In the genomic region with DNA sequence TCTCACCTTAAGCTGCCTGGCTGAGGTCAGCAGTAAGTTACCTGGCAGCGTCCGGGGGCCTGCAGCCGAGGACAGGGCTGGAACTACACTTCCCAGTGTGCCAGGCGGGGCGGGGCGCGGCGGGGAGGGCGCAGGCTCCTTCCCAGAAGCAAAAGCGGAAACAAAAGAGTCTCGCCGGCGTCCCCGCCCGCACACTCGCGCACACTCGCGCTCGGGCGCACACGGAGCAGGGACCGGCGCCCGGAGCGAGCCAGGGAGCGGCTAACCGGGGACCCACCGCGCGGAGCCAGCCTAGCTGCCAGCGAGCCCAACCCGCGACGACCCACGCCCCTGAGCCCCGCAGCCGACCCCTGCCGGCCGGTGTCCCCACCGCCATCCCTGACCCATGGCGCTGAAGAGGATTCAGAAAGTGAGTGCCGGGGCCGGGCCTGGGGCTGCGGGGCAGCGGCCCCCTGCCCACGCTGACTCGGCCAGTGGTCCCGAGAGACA, we compare ENCODE assay signal across 8 cellular contexts. TPM values are rescaled to one million over a fixed set of nuclear protein-coding genes. Genes with fewer than 3 reads are reported as not detected.
DNase-seq lines count a peak whose midpoint lies in the region; ATAC-seq and TF ChIP-seq lines count a peak whose summit lies in the region.

UBE2D1 (plus strand) TSS at position 190 of the 489 bp plus-strand sequence; CDS start at position 386, 196 bp downstream.

- CTCF ChIA-PET in SK-N-SH (lab: Yijun Ruan, JAX) = interaction anchor here (0.6 to 1.3 kb wide), 9 partner anchors 12 to 50 kb away, joined by 3 to 5 read pairs (median 3); partner anchors contain the start of gene TFAM

- peak within 1 kb of the TSS; percentile 87 for H3K9ac ChIP-seq in SK-N-SH

- H3K36me3 ChIP-seq in SK-N-SH (replicated peaks in 1 of 2; ENCODE audit: control insufficient read depth in 1 of 2, insufficient read depth in 2 of 2, low read length in 1 of 2) (peaks cover 3 to 4% of the 10 kb centered on the region in 2 experiments), testis (ENCODE audit: low read depth, missing control alignments) (no peaks in the 10 kb centered on the region)

- peak within 1 kb of the TSS; percentile 85 for H3K4me3 ChIP-seq in LNCaP clone FGC (ENCODE audit: low read depth, low read length)
- peak within 1 kb of the TSS; percentile 95 to 96 for H3K4me3 ChIP-seq in SK-N-SH (ENCODE audit: low read depth in 2 of 2, low read length in 1 of 2)
- H3K4me3 ChIP-seq in testis = peak within 1 kb of the TSS; percentile 86 to 97

- H3K9me3 ChIP-seq in SK-N-SH (no peaks in the 10 kb centered on the region), testis (no peaks in the 10 kb centered on the region)

- no peak for TF ChIP-seq EP300 in SK-N-SH (IDR thresholded peaks at IDR 0.05; ENCODE audit: borderline replicate concordance in 1 of 2, low read depth in 1 of 2, low read length in 1 of 2)

- H3K27me3 ChIP-seq in SK-N-SH (ENCODE audit: insufficient read depth) (no peaks in the 10 kb centered on the region), testis (no peaks in the 10 kb centered on the region)

- peak; percentile 88 for DNase-seq in G401 (ENCODE audit: low spot score)
- peak; percentile 58 for DNase-seq in GOT3 (lab: John Stamatoyannopoulos, UW)
- peak; percentile 45 for DNase-seq in LNCaP clone FGC (ENCODE audit: low read depth)
- DNase-seq in SK-N-SH = peak; percentile 92
- peak; percentile 88 for DNase-seq in activated naive CD4-positive, alpha-beta T cell treated with anti-CD3 and anti-CD28 coated beads, Interleukin-2, amount 50 U/mL, for 16 hours
- no peak for DNase-seq in glomerular endothelial cell (ENCODE audit: extremely low read depth, low read depth, low spot score)
- DNase-seq in omental fat pad (ENCODE audit: low spot score) = peak; percentile 55
- DNase-seq in testis = peak; percentile 93

- ATAC-seq in omental fat pad (ENCODE audit: low FRiP score) = peak; percentile 93

- no peak for TF ChIP-seq RAD21 in SK-N-SH (IDR thresholded peaks at IDR 0.05; ENCODE audit: low read length)

- H3K27ac ChIP-seq in SK-N-SH (ENCODE audit: low read depth in 2 of 2, low read length in 1 of 2) = peak within 1 kb of the TSS; percentile 45 to 71; a peak in 3 of 4 replicates
- H3K27ac ChIP-seq in testis = peak within 1 kb of the TSS; percentile 76 to 87

- H3K9me2 ChIP-seq in SK-N-SH = no peaks in the 10 kb centered on the region

- intact Hi-C loops in testis (cut with DNase I; ENCODE audit: low total_unique reads) = no loop called here

- TF ChIP-seq POLR2A in testis (IDR thresholded peaks at IDR 0.05) = no peak

- 0% methylated on average over 7 of the region's 49 CpGs for WGBS in SK-N-SH (ENCODE audit: low lambda C conversion rate)
- WGBS in testis, 2 donors = 1% methylated on average over 33 of the region's 49 CpGs; no CpG with 5 or more reads in 1 of the 2 donors

- peaks cover 26% of the 10 kb centered on the region for H4K20me1 ChIP-seq in SK-N-SH (ENCODE audit: insufficient read depth)

- H3F3A ChIP-seq in SK-N-SH (replicated peaks; ENCODE audit: insufficient read depth) = no peaks in the 10 kb centered on the region

- TF ChIP-seq CTCF in LNCaP clone FGC (IDR thresholded peaks at IDR 0.05; ENCODE audit: control insufficient read depth, extremely low read depth, insufficient read depth) = no peak
- TF ChIP-seq CTCF in SK-N-SH (IDR thresholded peaks at IDR 0.05) = no peak; the same call in 1 of the 2 replicates
- TF ChIP-seq CTCF in omental fat pad (IDR thresholded peaks at IDR 0.05) = no peak
- no peak for TF ChIP-seq CTCF in testis (IDR thresholded peaks at IDR 0.05)

- H3K79me2 ChIP-seq in SK-N-SH (ENCODE audit: insufficient read depth) = peaks cover 45% of the 10 kb centered on the region

- peak within 1 kb of the TSS; percentile 77 for H2AFZ ChIP-seq in SK-N-SH (ENCODE audit: low read depth)

- H3K4me2 ChIP-seq in SK-N-SH = peak within 1 kb of the TSS; percentile 89

- in situ Hi-C loops in G401 (cut with HindIII; ENCODE audit: low sequenced_read_pairs) = no loop called here

- H3K4me1 ChIP-seq in SK-N-SH (ENCODE audit: control insufficient read depth in 1 of 2, insufficient read depth in 2 of 2, low read depth in 1 of 2, low read length in 1 of 2) = peaks cover 6 to 9% of the 10 kb centered on the region in 2 experiments; a peak in 3 of 4 replicates
- H3K4me1 ChIP-seq in testis = peaks cover 3% of the 10 kb centered on the region

- POLR2A ChIA-PET in SK-N-SH (lab: Yijun Ruan, JAX) = interaction anchor here (0.6 to 2.1 kb wide), 4 partner anchors 8 to 1536 kb away, joined by 3 to 8 read pairs (median 5); partner anchors contain the start of gene TFAM

TF ChIP-seq in SK-N-SH, 30 proteins besides CTCF, POLR2A, EP300 and RAD21 (continues in another document):
- TF ChIP-seq REST (IDR thresholded peaks at IDR 0.05; ENCODE audit: low read depth, low read length) (no peak), FOSL2 (IDR thresholded peaks at IDR 0.05; ENCODE audit: borderline replicate concordance, low read depth) (no peak), FOXJ3 (CRISPR knock-in tag; IDR thresholded peaks at IDR 0.05) (no peak), SIN3A (IDR thresholded peaks at IDR 0.05; ENCODE audit: borderline replicate concordance, low read depth, low read length) (peak; percentile 71; the same call in 1 of the 2 replicates), CHD2 (IDR thresholded peaks at IDR 0.05; ENCODE audit: low read length, partially characterized antibody) (peak; percentile 39), TEAD4 (IDR thresholded peaks at IDR 0.05; ENCODE audit: borderline replicate concordance, insufficient read depth) (no peak), JUND (IDR thresholded peaks at IDR 0.05) (no peak), TAF1 (IDR thresholded peaks at IDR 0.05; ENCODE audit: borderline replicate concordance, low read depth, low read length) (peak; percentile 95)
- TF ChIP-seq, protein P1, sequence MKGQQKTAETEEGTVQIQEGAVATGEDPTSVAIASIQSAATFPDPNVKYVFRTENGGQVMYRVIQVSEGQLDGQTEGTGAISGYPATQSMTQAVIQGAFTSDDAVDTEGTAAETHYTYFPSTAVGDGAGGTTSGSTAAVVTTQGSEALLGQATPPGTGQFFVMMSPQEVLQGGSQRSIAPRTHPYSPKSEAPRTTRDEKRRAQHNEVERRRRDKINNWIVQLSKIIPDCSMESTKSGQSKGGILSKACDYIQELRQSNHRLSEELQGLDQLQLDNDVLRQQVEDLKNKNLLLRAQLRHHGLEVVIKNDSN (IDR thresholded peaks at IDR 0.05; ENCODE audit: borderline replicate concordance, low read depth) = no peak
- TF ChIP-seq, protein P2, sequence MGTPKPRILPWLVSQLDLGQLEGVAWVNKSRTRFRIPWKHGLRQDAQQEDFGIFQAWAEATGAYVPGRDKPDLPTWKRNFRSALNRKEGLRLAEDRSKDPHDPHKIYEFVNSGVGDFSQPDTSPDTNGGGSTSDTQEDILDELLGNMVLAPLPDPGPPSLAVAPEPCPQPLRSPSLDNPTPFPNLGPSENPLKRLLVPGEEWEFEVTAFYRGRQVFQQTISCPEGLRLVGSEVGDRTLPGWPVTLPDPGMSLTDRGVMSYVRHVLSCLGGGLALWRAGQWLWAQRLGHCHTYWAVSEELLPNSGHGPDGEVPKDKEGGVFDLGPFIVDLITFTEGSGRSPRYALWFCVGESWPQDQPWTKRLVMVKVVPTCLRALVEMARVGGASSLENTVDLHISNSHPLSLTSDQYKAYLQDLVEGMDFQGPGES (IDR thresholded peaks at IDR 0.05; ENCODE audit: low read depth, low read length) = no peak

RNA-seq across cellular contexts. Expression of gene UBE2D1, which starts in this region (rescaled TPM):
- total RNA-seq in G401 (2014; rRNA removed; shearing (Covaris generic)) = 15.3 and 20.7 TPM in 2 replicates
- polyA plus RNA-seq in SK-N-SH (2012; rRNA removed) = 8.7 and 11.1 TPM in 2 replicates
- 13.8 and 18.7 TPM in 2 replicates for polyA plus RNA-seq in SK-N-SH (2012; cell fraction: cytosol; rRNA removed)
- 3.0 and 7.8 TPM in 2 replicates for polyA plus RNA-seq in SK-N-SH (2012; cell fraction: nucleus; rRNA removed)
- 16.7 and 19.9 TPM in 2 replicates for total RNA-seq in glomerular endothelial cell
- total RNA-seq in omental fat pad = 10 to 100 TPM; 15.6 to 23.8 (median 16.1) TPM
- 10 to 100 TPM in 1 of 2 donors, 1 to 10 TPM in 1; 8.4 to 13.1 TPM for total RNA-seq in testis
- 10.0 TPM for polyA plus RNA-seq in testis (ENCODE audit: insufficient read depth, low read depth, low replicate concordance)
